ENCODE assay signal across 8 cellular contexts in the genomic region with DNA sequence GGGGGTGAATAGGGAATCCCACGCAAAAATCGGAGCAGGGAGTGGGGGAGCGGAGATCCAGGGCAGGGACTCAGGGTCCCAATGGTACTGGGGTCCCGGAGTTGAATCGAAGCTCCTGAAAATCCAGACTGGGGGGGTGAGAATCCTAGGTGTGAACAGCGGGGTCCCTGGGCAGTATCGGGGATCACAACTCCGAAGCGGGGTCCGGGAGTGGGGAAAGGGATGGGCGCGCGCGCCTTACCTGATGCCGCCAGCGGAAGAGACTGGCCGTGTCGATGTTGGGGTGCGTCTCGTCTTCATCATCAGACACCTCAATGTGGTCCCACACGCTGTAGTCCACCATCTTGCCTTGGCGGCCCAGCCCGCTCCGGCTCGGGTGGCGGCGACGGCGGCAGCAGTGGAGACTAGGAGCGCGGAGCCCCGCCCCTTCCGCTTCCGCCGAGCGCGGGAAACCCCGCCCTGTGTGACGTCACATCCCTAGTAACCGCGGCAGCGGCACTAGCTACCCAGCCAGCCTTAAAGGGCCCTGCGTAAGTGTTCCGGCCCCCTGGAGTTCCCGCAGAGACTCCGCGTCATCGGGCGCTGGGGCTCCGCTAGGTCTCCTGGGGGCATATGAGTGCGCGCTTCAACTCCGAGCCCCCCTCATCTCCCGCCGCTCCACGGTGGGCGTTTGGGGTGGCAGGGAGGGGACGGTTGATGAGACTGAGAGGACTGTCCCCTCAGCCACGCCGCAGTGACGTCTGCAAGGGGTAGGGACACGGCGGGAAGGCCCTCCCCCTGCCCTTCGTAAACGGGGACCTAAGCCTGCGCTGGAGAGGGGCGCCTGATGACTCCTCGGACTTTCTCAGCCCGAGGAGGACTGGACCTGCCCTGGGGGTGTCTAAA. TPM values are rescaled to one million over a fixed set of nuclear protein-coding genes. Genes with fewer than 3 reads are reported as not detected.
A peak's percentile ranks its signal among the peaks of the same experiment; 100 is the strongest.
DNase-seq lines count a peak whose midpoint lies in the region; ATAC-seq and TF ChIP-seq lines count a peak whose summit lies in the region.

A gene (minus strand): TSS at position 406 of the 885 bp plus-strand sequence. CDS start 63 bp downstream, at position 343.

- TF ChIP-seq CTCF in GM12864 (IDR thresholded peaks at IDR 0.05; ENCODE audit: low read depth, low read length, missing control alignments), result no peak
- TF ChIP-seq CTCF in tibial nerve (IDR thresholded peaks at IDR 0.05), result no peak

- H3K27me3 ChIP-seq in trophoblast cell (ENCODE audit: insufficient read depth, low read length) (peaks cover 12% of the 10 kb centered on the region), tibial nerve (peaks cover 0 to 35% of the 10 kb centered on the region in 2 donors)

- peak within 1 kb of the TSS; percentile 85 for H3K9ac ChIP-seq in trophoblast cell (ENCODE audit: low read length)

- peak within 1 kb of the TSS; percentile 100 for H3K4me2 ChIP-seq in trophoblast cell (ENCODE audit: low read length)

- peak within 1 kb of the TSS; percentile 88 for H3K4ac ChIP-seq in trophoblast cell (ENCODE audit: low read depth, low read length)

- H3K23ac ChIP-seq in trophoblast cell (ENCODE audit: low read length), result no peak within 1 kb of the TSS

- peak within 1 kb of the TSS; percentile 35 for H4K12ac ChIP-seq in trophoblast cell (ENCODE audit: low read depth, low read length)

- peaks cover 12% of the 10 kb centered on the region for H3K79me2 ChIP-seq in trophoblast cell (ENCODE audit: control insufficient read depth, insufficient read depth, low read length, poor library complexity)

- peak; percentile 12 to 72 for TF ChIP-seq POLR2A in tibial nerve (IDR thresholded peaks at IDR 0.05)

- no peaks in the 10 kb centered on the region for H3K9me3 ChIP-seq in trophoblast cell (ENCODE audit: insufficient read depth, low read depth, low read length)
- H3K9me3 ChIP-seq in tibial nerve, result no peaks in the 10 kb centered on the region

- H2BK5ac ChIP-seq in trophoblast cell (ENCODE audit: low read depth, low read length, poor library complexity), result peak within 1 kb of the TSS; percentile 18

- H2AK5ac ChIP-seq in trophoblast cell (ENCODE audit: low read length), result peak within 1 kb of the TSS; percentile 28

- peak within 1 kb of the TSS; percentile 80 for H2BK120ac ChIP-seq in trophoblast cell (ENCODE audit: insufficient read depth, low read length, poor library complexity)

- H2BK12ac ChIP-seq in trophoblast cell (ENCODE audit: low read length), result no peak within 1 kb of the TSS

- ATAC-seq in HG02759 (IDR thresholded peaks at IDR 0.05; ENCODE audit: unreplicated experiment), result peak; percentile 81
- peak; percentile 94 for ATAC-seq in Right ventricle myocardium superior (ENCODE audit: poor library complexity)

- H3K4me1 ChIP-seq in trophoblast cell (ENCODE audit: control insufficient read depth in 1 of 2, insufficient read depth in 2 of 2, low read length in 2 of 2), result peaks cover 4 to 13% of the 10 kb centered on the region in 2 experiments
- H3K4me1 ChIP-seq in tibial nerve, result peaks cover 0 to 48% (median 29%) of the 10 kb centered on the region in 4 donors

- H3K27ac ChIP-seq in trophoblast cell (ENCODE audit: low read depth, low read length), result no peak within 1 kb of the TSS
- H3K27ac ChIP-seq in tibial nerve, result peak within 1 kb of the TSS in 3 of 4 donors; percentile 73 to 87 (median 74)

- no CpG with 5 or more reads among the region's 69 CpGs for WGBS in trophoblast cell (ENCODE audit: extremely low coverage, insufficient coverage, insufficient read length)
- 0% methylated on average over 44 to 45 of the region's 69 CpGs for WGBS in tibial nerve, 2 donors

- peak within 1 kb of the TSS; percentile 82 for H4K8ac ChIP-seq in trophoblast cell (ENCODE audit: low read depth, low read length)

- DNase-seq in GM12864 (ENCODE audit: low read depth), result peak; percentile 82
- peak; percentile 86 for DNase-seq in NCI-H1417 treated with DMSO at 0.1 percent for 48 hours (lab: John Stamatoyannopoulos, UW)
- DNase-seq in SW 1271 (lab: John Stamatoyannopoulos, UW), result peak; percentile 79 to 93
- DNase-seq in activated naive CD8-positive, alpha-beta T cell treated with anti-CD3 and anti-CD28 coated beads, Interleukin-2, amount 50 U/mL, for 16 hours (ENCODE audit: low read depth, low spot score), result peak; percentile 92
- peak; percentile 99 for DNase-seq in Right ventricle myocardium superior
- peak; percentile 98 to 99 for DNase-seq in trophoblast cell
- peak; percentile 95 to 96 for DNase-seq in tibial nerve (ENCODE audit: low spot score in 2 of 2)

- peak; percentile 88 to 94 for TF ChIP-seq EP300 in tibial nerve (IDR thresholded peaks at IDR 0.05)

- peak within 1 kb of the TSS; percentile 34 for H3K18ac ChIP-seq in trophoblast cell (ENCODE audit: low read length)

- peak within 1 kb of the TSS; percentile 36 for H3K14ac ChIP-seq in trophoblast cell (ENCODE audit: low read length)

- peaks cover 6% of the 10 kb centered on the region for H3K79me1 ChIP-seq in trophoblast cell (ENCODE audit: low read length)

- H3K4me3 ChIP-seq in GM12864 (ENCODE audit: low read depth, low read length) (peak within 1 kb of the TSS; percentile 83), trophoblast cell (ENCODE audit: low read depth, low read length) (peak within 1 kb of the TSS; percentile 94), tibial nerve (peak within 1 kb of the TSS; percentile 62 to 85 (median 74))

- H3K36me3 ChIP-seq in trophoblast cell (ENCODE audit: control insufficient read depth in 1 of 2, insufficient read depth in 2 of 2, low read length in 2 of 2) (peaks cover 5 to 16% of the 10 kb centered on the region in 2 experiments), tibial nerve (peaks cover 0 to 5% (median 0%) of the 10 kb centered on the region in 3 donors)

- H4K91ac ChIP-seq in trophoblast cell (ENCODE audit: low read depth, low read length), result peak within 1 kb of the TSS; percentile 41

- H2AFZ ChIP-seq in trophoblast cell (ENCODE audit: insufficient read depth, low read length, poor library complexity), result peak within 1 kb of the TSS; percentile 83

- intact Hi-C loops in Right ventricle myocardium superior (cut with DNase I), result loop anchor here (2.0 to 5.0 kb wide), 2 partner anchors 19 to 164 kb away; a partner anchor contains a TSS

RNA-seq across cellular contexts. Expression of the gene that starts here (rescaled TPM):
- 146 TPM for total RNA-seq in Right ventricle myocardium superior
- polyA plus RNA-seq in trophoblast cell (2013), result 163 and 166 TPM in 2 replicates
- total RNA-seq in tibial nerve, result 100 to 1,000 TPM; 127 to 260 (median 155) TPM
